Comparison of ENCODE assay signal across 7 cellular contexts in the genomic region with DNA sequence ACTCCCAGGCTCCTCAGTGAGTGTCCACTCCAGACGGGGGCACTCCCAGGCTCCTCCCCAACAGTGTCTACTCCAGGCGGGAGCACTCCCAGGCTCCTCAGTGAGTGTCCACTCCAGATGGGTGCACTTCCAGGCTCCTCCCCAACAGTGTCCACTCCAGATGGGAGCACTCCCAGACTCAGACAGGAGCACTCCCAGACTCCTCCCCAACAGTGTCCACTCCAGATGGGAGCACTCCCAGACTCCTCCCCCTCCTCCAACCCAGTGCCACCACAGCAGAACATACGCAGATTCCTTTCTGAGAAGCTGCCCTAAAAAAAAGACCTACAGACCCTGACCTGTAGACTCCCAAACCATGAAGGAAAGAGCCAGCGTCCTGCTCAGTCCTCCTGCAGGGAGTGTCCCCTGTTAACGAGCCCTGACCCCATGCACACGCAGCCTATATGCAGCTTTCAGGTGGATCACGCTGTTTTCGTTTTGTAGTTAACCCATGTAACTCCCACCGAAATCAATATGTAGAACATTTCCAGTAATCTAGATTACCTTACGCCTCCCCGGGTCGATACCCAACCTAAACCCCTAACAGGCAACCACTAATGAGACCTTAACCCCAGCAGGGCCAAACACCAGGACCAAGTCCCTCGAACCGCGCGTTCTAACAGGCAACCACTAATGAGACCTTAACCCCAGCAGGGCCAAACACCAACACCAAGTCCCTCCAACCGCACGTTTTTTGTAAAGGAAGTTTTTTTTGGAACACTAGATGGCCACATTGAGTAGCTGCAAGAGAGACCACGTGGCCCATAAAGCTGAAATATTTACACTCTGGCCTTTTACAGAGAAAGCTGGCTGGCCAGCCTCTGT. TPM values are rescaled to one million over a fixed set of nuclear protein-coding genes. Genes with fewer than 3 reads are reported as not detected.
DNase-seq lines count a peak whose midpoint lies in the region; ATAC-seq, FAIRE-seq and TF ChIP-seq lines count a peak whose summit lies in the region.

No MANE protein-coding gene starts in this region.

- no TSS peak for BruUV-seq in K562 (replicated peaks; lab: Mats Ljungman, UMichigan)

- H3F3A ChIP-seq in OCI-LY1 (ENCODE audit: insufficient read depth, low read length), result no peaks in the 10 kb centered on the region

- H3K27ac ChIP-seq in OCI-LY1 (ENCODE audit: low read depth, low read length, poor library complexity, severe bottlenecking) (peak overlapping the region; percentile 71), K562 (ENCODE audit: extremely low read depth, low read depth, low read length) (peak overlapping the region; percentile 11; the same call in 2 of the 3 replicates)

- peak overlapping the region; percentile 39 for H3K9ac ChIP-seq in OCI-LY1 (ENCODE audit: low read length)
- H3K9ac ChIP-seq in K562 (ENCODE audit: insufficient read depth in 1 of 2, low read depth in 2 of 2, low read length in 2 of 2), result peak overlapping the region; percentile 3 to 40; a peak in 2 of 4 replicates

- CTCF ChIA-PET in K562 (lab: Yijun Ruan, JAX; ENCODE audit: low intra/inter-chr PET ratio), result interaction anchor here (0.7 to 1.0 kb wide), 3 partner anchors 44 to 384 kb away, joined by 3 to 4 read pairs (median 3); a partner anchor contains a TSS

- DNase-seq in EH (ENCODE audit: low read depth), result peak; percentile 74
- peak; percentile 80 for DNase-seq in HuH-7.5 (ENCODE audit: low spot score)
- peak; percentile 56 to 86 (median 65) for DNase-seq in K562 (ENCODE audit: extremely low read depth in 1 of 4, low spot score in 3 of 4)
- DNase-seq in inferior parietal cortex (ENCODE audit: extremely low spot score), result peak; percentile 63
- peak; percentile 63 for DNase-seq in superior temporal gyrus (ENCODE audit: extremely low spot score)

- H3K4me3 ChIP-seq in OCI-LY1 (ENCODE audit: low read depth, low read length, poor library complexity, severe bottlenecking) (no peak overlapping the region), K562 (no peak overlapping the region)

- no peak for TF ChIP-seq POLR2A in K562 (conservative IDR thresholded peaks at IDR 0.05)

- H4K20me1 ChIP-seq in OCI-LY1 (ENCODE audit: insufficient read depth, low read length) (no peaks in the 10 kb centered on the region), K562 (replicated peaks; ENCODE audit: control insufficient read depth, insufficient read depth, low read length) (no peaks in the 10 kb centered on the region)

- TF ChIP-seq RAD21 in K562 (CRISPR knock-in tag; conservative IDR thresholded peaks at IDR 0.05 in 1 of 2, IDR thresholded peaks at IDR 0.05 in 1 of 2), result peak; percentile 26 to 50; a peak in 3 of 4 replicates

- in situ Hi-C loops in K562 (cut with MboI), result no loop called here

- WGBS in K562 (ENCODE audit: insufficient coverage, low coverage, missing lambda C conversion rate), result 37% methylated on average over 19 of the region's 19 CpGs

- peak; percentile 60 for TF ChIP-seq CTCF in OCI-LY1 (IDR thresholded peaks at IDR 0.05; ENCODE audit: low read length)
- TF ChIP-seq CTCF in K562 (IDR thresholded peaks at IDR 0.05 in 2 of 3, conservative IDR thresholded peaks at IDR 0.05 in 1 of 3; ENCODE audit: insufficient read depth in 2 of 3, low read depth in 1 of 3, low read length in 3 of 3), result peak; percentile 78 to 85 (median 79)

- H3K4me2 ChIP-seq in OCI-LY1 (ENCODE audit: low read length) (peak overlapping the region; percentile 41; the same call in 1 of the 2 replicates), K562 (ENCODE audit: insufficient read depth, low read length) (peak overlapping the region; percentile 8; the same call in 1 of the 2 replicates)

- H3K36me3 ChIP-seq in OCI-LY1 (ENCODE audit: insufficient read depth, low read length) (no peaks in the 10 kb centered on the region), K562 (ENCODE audit: control insufficient read depth, insufficient read depth, low read length) (no peaks in the 10 kb centered on the region)

- peak overlapping the region; percentile 52; the same call in 1 of the 2 replicates for H2AFZ ChIP-seq in OCI-LY1 (ENCODE audit: low read length)
- peak overlapping the region; percentile 98 for H2AFZ ChIP-seq in K562 (ENCODE audit: low read depth, low read length)

- no peaks in the 10 kb centered on the region for H3K9me1 ChIP-seq in K562 (ENCODE audit: control insufficient read depth, insufficient read depth, low read length)

- FAIRE-seq in K562 (lab: Jason Lieb, UNC), result peak; percentile 93

- no peaks in the 10 kb centered on the region for H3K79me2 ChIP-seq in OCI-LY1 (ENCODE audit: insufficient read depth, low read length)
- no peaks in the 10 kb centered on the region for H3K79me2 ChIP-seq in K562 (ENCODE audit: control insufficient read depth, insufficient read depth, low read length)

- POLR2A ChIA-PET in K562 (lab: Yijun Ruan, JAX), result interaction anchor here (0.6 to 1.2 kb wide), 5 partner anchors 16 to 815 kb away, joined by 3 to 6 read pairs (median 5); a partner anchor contains a TSS

- H3K4me1 ChIP-seq in OCI-LY1 (ENCODE audit: insufficient read depth, low read length, severe bottlenecking) (peaks cover 28% of the 10 kb centered on the region), K562 (replicated peaks in 1 of 2; ENCODE audit: control insufficient read depth in 2 of 2, insufficient read depth in 2 of 2, low read length in 2 of 2) (peaks cover 11 to 19% of the 10 kb centered on the region in 2 experiments; a peak in 4 of 5 replicates)

- no peaks in the 10 kb centered on the region for H3K27me3 ChIP-seq in OCI-LY1 (ENCODE audit: insufficient read depth, low read length)
- H3K27me3 ChIP-seq in K562 (ENCODE audit: control insufficient read depth in 2 of 2, insufficient read depth in 2 of 2, low read length in 2 of 2), result no peaks in the 10 kb centered on the region

- H3K9me3 ChIP-seq in OCI-LY1 (ENCODE audit: low read length) (no peaks in the 10 kb centered on the region), K562 (replicated peaks; ENCODE audit: control insufficient read depth, insufficient read depth, low read depth, low read length) (no peaks in the 10 kb centered on the region)

- no peak for TF ChIP-seq EP300 in K562 (IDR thresholded peaks at IDR 0.05; ENCODE audit: low read length)

- H3K9me2 ChIP-seq in OCI-LY1 (ENCODE audit: low read depth, low read length), result no peaks in the 10 kb centered on the region

- intact Hi-C loops in K562 (cut with micrococcal nuclease), result loop anchor here (5.0 to 10.0 kb wide), 2 partner anchors 90 to 232 kb away; a partner anchor contains a TSS

- ATAC-seq in K562, result peak; percentile 92
- ATAC-seq in GM21717 (IDR thresholded peaks at IDR 0.05; ENCODE audit: unreplicated experiment), result no peak

RNA-seq across cellular contexts. Expression of a gene that starts 15.7 kb away (rescaled TPM):
- 2.8 and 5.5 TPM in 2 replicates for total RNA-seq in K562 (2011; cell fraction: chromatin; rRNA removed; ENCODE audit: low replicate concordance)
- total RNA-seq in K562 (2011; cell fraction: nucleolus; rRNA removed), result 2.0 and 3.0 TPM in 2 replicates
- total RNA-seq in K562 (2011; cell fraction: nucleoplasm; rRNA removed), result 2.3 and 3.4 TPM in 2 replicates
- total RNA-seq in K562 (2014; rRNA removed) (0.14 and 0.45 TPM in 2 replicates), K562 (2014; rRNA removed; fragmentation: Illumina TruSeq; extraction: Trizol) (0.04 TPM in 1 of 2 replicates, not detected in the other), K562 (2015; rRNA removed; fragmentation: Illumina TruSeq; extraction: Trizol) (0.19 and 0.22 TPM in 2 replicates), K562 (2021) (0.58 and 0.75 TPM in 2 replicates)
- polyA plus RNA-seq in K562 (2011; rRNA removed) (0.17 and 0.66 TPM in 2 replicates), K562 (2014; fragmentation: Illumina TruSeq; extraction: Trizol) (0.31 and 0.44 TPM in 2 replicates), K562 (2014; fragmentation: Nextera tagmentation; extraction: Ambion mirVana) (under 1 TPM in 1 of 2 experiments, not detected in 1; 0.01 TPM), K562 (2014; rRNA removed) (0.78 and 0.85 TPM in 2 replicates)
- 0.16 and 0.19 TPM in 2 replicates for polyA plus RNA-seq in K562 (2011; cell fraction: cytosol; rRNA removed)
- polyA plus RNA-seq in K562 (2011; cell fraction: nucleus; rRNA removed), result 4.1 and 5.1 TPM in 2 replicates
- 0.95 and 2.4 TPM in 2 replicates for polyA plus RNA-seq in K562 (2012)
- polyA minus RNA-seq in K562 (2011; rRNA and poly(A)+ RNA removed), result 0.07 and 0.12 TPM in 2 replicates
- polyA minus RNA-seq in K562 (2011; cell fraction: cytosol; rRNA and poly(A)+ RNA removed), result 0.19 and 0.46 TPM in 2 replicates
- polyA minus RNA-seq in K562 (2011; cell fraction: nucleus; rRNA and poly(A)+ RNA removed), result 0.54 and 1.00 TPM in 2 replicates

RNA-seq across cellular contexts. Expression of a gene that starts 17.2 kb away (rescaled TPM):
- total RNA-seq in K562 (2011; cell fraction: chromatin; rRNA removed; ENCODE audit: low replicate concordance), result 2.1 and 9.1 TPM in 2 replicates
- 19.8 and 28.3 TPM in 2 replicates for total RNA-seq in K562 (2011; cell fraction: nucleolus; rRNA removed)
- 9.6 and 10.5 TPM in 2 replicates for total RNA-seq in K562 (2011; cell fraction: nucleoplasm; rRNA removed)
- 239 and 259 TPM in 2 replicates for total RNA-seq in K562 (2014; rRNA removed)
- 9.2 and 11.6 TPM in 2 replicates for total RNA-seq in K562 (2014; rRNA removed; fragmentation: Illumina TruSeq; extraction: Trizol)
- 54.9 and 58.3 TPM in 2 replicates for total RNA-seq in K562 (2015; rRNA removed; fragmentation: Illumina TruSeq; extraction: Trizol)
- total RNA-seq in K562 (2021), result 146 and 158 TPM in 2 replicates
- polyA plus RNA-seq in K562 (2011; rRNA removed), result 21.6 and 23.7 TPM in 2 replicates
- 35.6 and 169 TPM in 2 replicates for polyA plus RNA-seq in K562 (2011; cell fraction: cytosol; rRNA removed)
- polyA plus RNA-seq in K562 (2011; cell fraction: nucleus; rRNA removed), result 18.9 and 28.4 TPM in 2 replicates
- 75.7 and 99.4 TPM in 2 replicates for polyA plus RNA-seq in K562 (2012)
- 10.4 and 32.9 TPM in 2 replicates for polyA plus RNA-seq in K562 (2014; fragmentation: Illumina TruSeq; extraction: Trizol)
- polyA plus RNA-seq in K562 (2014; fragmentation: Nextera tagmentation; extraction: Ambion mirVana), result 1 to 10 TPM; 2.6 to 4.1 TPM
- 184 and 216 TPM in 2 replicates for polyA plus RNA-seq in K562 (2014; rRNA removed)
- 1.7 and 3.9 TPM in 2 replicates for polyA minus RNA-seq in K562 (2011; rRNA and poly(A)+ RNA removed)
- polyA minus RNA-seq in K562 (2011; cell fraction: cytosol; rRNA and poly(A)+ RNA removed), result 21.6 and 22.5 TPM in 2 replicates
- polyA minus RNA-seq in K562 (2011; cell fraction: nucleus; rRNA and poly(A)+ RNA removed), result 4.7 and 8.7 TPM in 2 replicates

RNA-seq across cellular contexts. Expression of a gene that starts 44.2 kb away (rescaled TPM):
- 207 and 328 TPM in 2 replicates for total RNA-seq in K562 (2011; cell fraction: chromatin; rRNA removed; ENCODE audit: low replicate concordance)
- 176 and 183 TPM in 2 replicates for total RNA-seq in K562 (2011; cell fraction: nucleolus; rRNA removed)
- 193 and 208 TPM in 2 replicates for total RNA-seq in K562 (2011; cell fraction: nucleoplasm; rRNA removed)
- total RNA-seq in K562 (2014; rRNA removed), result 49.7 and 54.8 TPM in 2 replicates
- 25.5 and 31.8 TPM in 2 replicates for total RNA-seq in K562 (2014; rRNA removed; fragmentation: Illumina TruSeq; extraction: Trizol)
- 30.8 and 31.4 TPM in 2 replicates for total RNA-seq in K562 (2015; rRNA removed; fragmentation: Illumina TruSeq; extraction: Trizol)
- total RNA-seq in K562 (2021), result 53.0 and 54.0 TPM in 2 replicates
- 56.1 and 64.2 TPM in 2 replicates for polyA plus RNA-seq in K562 (2011; rRNA removed)
- polyA plus RNA-seq in K562 (2011; cell fraction: cytosol; rRNA removed), result 42.3 and 50.6 TPM in 2 replicates
- polyA plus RNA-seq in K562 (2011; cell fraction: nucleus; rRNA removed), result 337 and 348 TPM in 2 replicates
- 32.2 and 49.3 TPM in 2 replicates for polyA plus RNA-seq in K562 (2012)
- 37.1 and 41.3 TPM in 2 replicates for polyA plus RNA-seq in K562 (2014; fragmentation: Illumina TruSeq; extraction: Trizol)
- 10 to 100 TPM; 13.9 to 21.4 TPM for polyA plus RNA-seq in K562 (2014; fragmentation: Nextera tagmentation; extraction: Ambion mirVana)
- 65.5 and 68.6 TPM in 2 replicates for polyA plus RNA-seq in K562 (2014; rRNA removed)
- polyA minus RNA-seq in K562 (2011; rRNA and poly(A)+ RNA removed), result 24.1 and 28.0 TPM in 2 replicates
- polyA minus RNA-seq in K562 (2011; cell fraction: cytosol; rRNA and poly(A)+ RNA removed), result 10.1 and 16.2 TPM in 2 replicates
- 42.9 and 65.3 TPM in 2 replicates for polyA minus RNA-seq in K562 (2011; cell fraction: nucleus; rRNA and poly(A)+ RNA removed)

RNA-seq across cellular contexts. Expression of a gene that starts 55.8 kb away (rescaled TPM):
- 64.8 and 136 TPM in 2 replicates for total RNA-seq in K562 (2011; cell fraction: chromatin; rRNA removed; ENCODE audit: low replicate concordance)
- total RNA-seq in K562 (2011; cell fraction: nucleolus; rRNA removed), result 82.2 and 86.9 TPM in 2 replicates
- 72.2 and 86.4 TPM in 2 replicates for total RNA-seq in K562 (2011; cell fraction: nucleoplasm; rRNA removed)
- total RNA-seq in K562 (2014; rRNA removed), result 71.7 and 91.1 TPM in 2 replicates
- total RNA-seq in K562 (2014; rRNA removed; fragmentation: Illumina TruSeq; extraction: Trizol), result 25.8 and 29.0 TPM in 2 replicates
- 53.8 and 54.1 TPM in 2 replicates for total RNA-seq in K562 (2015; rRNA removed; fragmentation: Illumina TruSeq; extraction: Trizol)
- 80.9 and 86.7 TPM in 2 replicates for total RNA-seq in K562 (2021)
- 38.8 and 44.0 TPM in 2 replicates for polyA plus RNA-seq in K562 (2011; rRNA removed)
- polyA plus RNA-seq in K562 (2011; cell fraction: cytosol; rRNA removed), result 44.8 and 62.0 TPM in 2 replicates
- 169 and 210 TPM in 2 replicates for polyA plus RNA-seq in K562 (2011; cell fraction: nucleus; rRNA removed)
- polyA plus RNA-seq in K562 (2012), result 34.1 and 42.5 TPM in 2 replicates
- 33.6 and 44.3 TPM in 2 replicates for polyA plus RNA-seq in K562 (2014; fragmentation: Illumina TruSeq; extraction: Trizol)
- polyA plus RNA-seq in K562 (2014; fragmentation: Nextera tagmentation; extraction: Ambion mirVana), result 1 to 10 TPM; 1.0 to 2.4 TPM
- polyA plus RNA-seq in K562 (2014; rRNA removed), result 71.0 and 71.7 TPM in 2 replicates
- 13.9 and 22.3 TPM in 2 replicates for polyA minus RNA-seq in K562 (2011; rRNA and poly(A)+ RNA removed)
- 23.8 and 30.1 TPM in 2 replicates for polyA minus RNA-seq in K562 (2011; cell fraction: cytosol; rRNA and poly(A)+ RNA removed)
- polyA minus RNA-seq in K562 (2011; cell fraction: nucleus; rRNA and poly(A)+ RNA removed), result 27.6 and 35.2 TPM in 2 replicates
